In genomic region chr9:63816742-63817621, GRCh38 we compare ENCODE assay signal across 8 cellular contexts.
DNase-seq lines count a peak whose midpoint lies in the region; ATAC-seq, FAIRE-seq and TF ChIP-seq lines count a peak whose summit lies in the region.

No MANE protein-coding gene starts in this region.

- ATAC-seq in GM18520 (IDR thresholded peaks at IDR 0.05; ENCODE audit: unreplicated experiment) (peak; percentile 55), HG03025 (IDR thresholded peaks at IDR 0.05; ENCODE audit: low FRiP score, unreplicated experiment) (peak; percentile 72)

- H3K27ac ChIP-seq in WERI-Rb-1 = no peak overlapping the region
- peak overlapping the region; percentile 61 for H3K27ac ChIP-seq in layer of hippocampus (ENCODE audit: low read depth, low read length)

- no peaks in the 10 kb centered on the region for H3K36me3 ChIP-seq in WERI-Rb-1

- no peaks in the 10 kb centered on the region for H3K9me3 ChIP-seq in WERI-Rb-1 (ENCODE audit: severe bottlenecking)

- DNase-seq in WERI-Rb-1 (peak; percentile 32), cerebellum (ENCODE audit: low spot score) (peak; percentile 93), LoVo (ENCODE audit: low spot score) (no peak), RCC 7860 (ENCODE audit: low spot score) (no peak)
- DNase-seq in stimulated activated CD4-positive, alpha-beta T cell treated with anti-CD3 and anti-CD28 coated beads, Interleukin-2, amount 100 ng/mL, for 4 hours (ENCODE audit: low read depth) = peak; percentile 52

- FAIRE-seq in RCC 7860 (lab: Jason Lieb, UNC) = no peak

- H3K4me3 ChIP-seq in WERI-Rb-1 (ENCODE audit: low read depth, low read length) = no peak overlapping the region

- no peak for TF ChIP-seq CTCF in WERI-Rb-1 (IDR thresholded peaks at IDR 0.05; ENCODE audit: low read depth, low read length)

- peaks cover 7% of the 10 kb centered on the region for H3K27me3 ChIP-seq in WERI-Rb-1 (ENCODE audit: insufficient read depth, low read depth, severe bottlenecking)
- peaks cover 9% of the 10 kb centered on the region for H3K27me3 ChIP-seq in layer of hippocampus (ENCODE audit: control insufficient read depth, insufficient read depth, low read length)

Comparison
In these comparisons a context has a peak if more than half of its experiments do, and no peak if none do; other contexts are left out.
1. DNase-seq: peak in WERI-Rb-1 (single experiment), cerebellum (single experiment) and stimulated activated CD4-positive, alpha-beta T cell treated with anti-CD3 and anti-CD28 coated beads, Interleukin-2, amount 100 ng/mL, for 4 hours (single experiment); none in LoVo (single experiment) and RCC 7860 (single experiment).